11 cellular contexts compared by ENCODE assay signal in the genomic region with DNA sequence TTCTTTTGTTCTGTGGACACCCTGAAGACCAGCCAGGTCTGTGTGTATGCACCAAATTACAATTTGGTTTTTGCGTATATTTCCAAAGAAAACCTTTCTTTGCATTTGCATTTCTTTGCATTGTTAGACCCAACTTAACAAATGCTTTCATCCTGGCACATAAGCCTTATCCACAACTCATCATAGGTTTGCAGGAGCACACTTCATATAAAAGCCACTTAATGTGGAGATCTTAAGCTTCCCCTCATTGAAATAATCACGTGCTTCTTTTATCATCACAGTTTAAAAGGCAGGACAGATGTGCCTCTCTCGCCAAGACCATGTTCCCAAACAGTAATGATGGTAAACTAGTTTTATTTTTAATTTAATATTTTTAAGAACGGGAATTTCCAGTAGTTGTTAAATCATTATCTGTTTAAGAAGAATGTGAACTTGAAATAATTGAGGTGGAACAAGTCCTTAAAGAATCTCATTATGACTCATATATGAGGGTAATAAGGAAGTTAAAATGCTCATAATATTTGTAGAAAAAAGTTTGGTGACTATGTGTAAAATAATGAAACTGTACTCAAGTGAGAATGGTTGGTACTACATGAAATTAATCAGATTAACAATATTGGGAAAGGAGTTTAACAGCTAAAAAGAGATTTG.
A peak's percentile ranks its signal among the peaks of the same experiment; 100 is the strongest.
DNase-seq lines count a peak whose midpoint lies in the region; ATAC-seq, FAIRE-seq and TF ChIP-seq lines count a peak whose summit lies in the region.
"Had no signal": no experiment of that assay in that cellular context is flagged by ENCODE, and none has a peak within 500 bp of the region (broad histone marks: within the 10 kb centered on the region; RNA-seq: fewer than 3 reads in every experiment).

No MANE protein-coding gene starts in this region.

- no CpG with 5 or more reads among the region's 4 CpGs for WGBS in trophoblast cell (ENCODE audit: extremely low coverage, insufficient coverage, insufficient read length)
- WGBS in HepG2 (ENCODE audit: low lambda C conversion rate), result 23% methylated on average over 4 of the region's 4 CpGs

- no peak overlapping the region for H4K8ac ChIP-seq in trophoblast cell (ENCODE audit: low read depth, low read length)

- H2AK5ac ChIP-seq in trophoblast cell (ENCODE audit: low read length), result no peak overlapping the region

- in situ Hi-C loops in HepG2 (cut with HindIII; ENCODE audit: extremely low pct_ligation_motif_present, low pct_unique_long_range_greater_than_20kb), result loop anchor here (10.0 kb wide), 1 partner anchor 771 kb away; no protein-coding TSS in a partner anchor

- no TSS peak for BruUV-seq in HepG2 (replicated peaks; lab: Mats Ljungman, UMichigan)

- H3K23ac ChIP-seq in trophoblast cell (ENCODE audit: low read length), result no peak overlapping the region

- peak; percentile 77 for ATAC-seq in GM19351 (IDR thresholded peaks at IDR 0.05; ENCODE audit: unreplicated experiment)
- ATAC-seq in HG02759 (IDR thresholded peaks at IDR 0.05; ENCODE audit: unreplicated experiment), result peak; percentile 88
- no peak for ATAC-seq in HepG2
- ATAC-seq: T-helper 17 cell had no signal

- no peak overlapping the region for H3K27ac ChIP-seq in trophoblast cell (ENCODE audit: low read depth, low read length)
- no peak overlapping the region for H3K27ac ChIP-seq in HepG2 (ENCODE audit: extremely low read length, insufficient read depth, low read length)
- H3K27ac ChIP-seq: lower lobe of right lung had no signal

- TF ChIP-seq EP300 in HepG2 (IDR thresholded peaks at IDR 0.05; ENCODE audit: low read depth in 2 of 2, low read length in 2 of 2) (no peak), HepG2 (CRISPR knock-in tag; IDR thresholded peaks at IDR 0.05; ENCODE audit: borderline replicate concordance) (no peak)

- no peaks in the 10 kb centered on the region for H4K20me1 ChIP-seq in HepG2 (ENCODE audit: insufficient read depth, low read length)

- H3K9ac ChIP-seq in trophoblast cell (ENCODE audit: low read length), result no peak overlapping the region
- no peak overlapping the region for H3K9ac ChIP-seq in HepG2 (ENCODE audit: insufficient read depth, low read depth, low read length)

- no peak overlapping the region for H3K18ac ChIP-seq in trophoblast cell (ENCODE audit: low read length)

- H3K4ac ChIP-seq in trophoblast cell (ENCODE audit: low read depth, low read length), result no peak overlapping the region

- no peak for TF ChIP-seq POLR2A in HepG2 (IDR thresholded peaks at IDR 0.05; ENCODE audit: insufficient read depth in 1 of 2, low read depth in 2 of 2, low read length in 2 of 2)

- H3K4me1 ChIP-seq in trophoblast cell (ENCODE audit: control insufficient read depth in 1 of 2, insufficient read depth in 2 of 2, low read length in 2 of 2) (no peaks in the 10 kb centered on the region), HepG2 (ENCODE audit: insufficient read depth, low read length) (no peaks in the 10 kb centered on the region)
- H3K4me1 ChIP-seq: lower lobe of right lung had no signal

- TF ChIP-seq CTCF in HepG2 (CRISPR knock-in tag; IDR thresholded peaks at IDR 0.05), result no peak

- CTCF ChIA-PET in HepG2 (lab: Yijun Ruan, JAX; ENCODE audit: low intra/inter-chr PET ratio, low total read pairs), result interaction anchor here (1.8 kb wide), 1 partner anchor 773 kb away, joined by 18 read pairs; no protein-coding TSS in a partner anchor

- H2BK120ac ChIP-seq in trophoblast cell (ENCODE audit: insufficient read depth, low read length, poor library complexity), result no peak overlapping the region

- H3K36me3 ChIP-seq in trophoblast cell (ENCODE audit: control insufficient read depth in 1 of 2, insufficient read depth in 2 of 2, low read length in 2 of 2) (no peaks in the 10 kb centered on the region), HepG2 (replicated peaks in 1 of 2; ENCODE audit: control insufficient read depth in 1 of 2, insufficient read depth in 2 of 2, low read length in 2 of 2) (no peaks in the 10 kb centered on the region)
- H3K36me3 ChIP-seq: lower lobe of right lung had no signal

- intact Hi-C loops in HepG2 (cut with micrococcal nuclease; ENCODE audit: unreplicated experiment), result loop anchor here (2.0 to 10.0 kb wide), 2 partner anchors 489 to 1581 kb away; no protein-coding TSS in a partner anchor

- H4K12ac ChIP-seq in trophoblast cell (ENCODE audit: low read depth, low read length), result no peak overlapping the region

- H3K79me2 ChIP-seq in trophoblast cell (ENCODE audit: control insufficient read depth, insufficient read depth, low read length, poor library complexity) (no peaks in the 10 kb centered on the region), HepG2 (ENCODE audit: insufficient read depth, low read length) (no peaks in the 10 kb centered on the region)

- H2BK12ac ChIP-seq in trophoblast cell (ENCODE audit: low read length), result no peak overlapping the region

- H3K9me3 ChIP-seq in trophoblast cell (ENCODE audit: insufficient read depth, low read depth, low read length) (no peaks in the 10 kb centered on the region), HepG2 (ENCODE audit: low read length) (no peaks in the 10 kb centered on the region)
- H3K9me3 ChIP-seq: lower lobe of right lung had no signal

- no peaks in the 10 kb centered on the region for H3K79me1 ChIP-seq in trophoblast cell (ENCODE audit: low read length)

- POLR2A ChIA-PET in HepG2 (lab: Yijun Ruan, JAX), result no interaction called here

- FAIRE-seq in HepG2 (lab: Jason Lieb, UNC), result no peak

- H2AFZ ChIP-seq in trophoblast cell (ENCODE audit: insufficient read depth, low read length, poor library complexity), result no peak overlapping the region
- no peak overlapping the region for H2AFZ ChIP-seq in HepG2 (ENCODE audit: low read length)

- H3K4me3 ChIP-seq in trophoblast cell (ENCODE audit: low read depth, low read length) (no peak overlapping the region), HepG2 (replicated peaks in 1 of 3; ENCODE audit: insufficient read depth in 1 of 3, low read depth in 2 of 3, low read length in 3 of 3) (no peak overlapping the region)
- H3K4me3 ChIP-seq: lower lobe of right lung had no signal

- H2BK5ac ChIP-seq in trophoblast cell (ENCODE audit: low read depth, low read length, poor library complexity), result no peak overlapping the region

- no peak for TF ChIP-seq RAD21 in HepG2 (CRISPR knock-in tag; IDR thresholded peaks at IDR 0.05)

- no peak overlapping the region for H3K4me2 ChIP-seq in trophoblast cell (ENCODE audit: low read length)
- no peak overlapping the region for H3K4me2 ChIP-seq in HepG2 (ENCODE audit: low read depth, low read length)

- DNase-seq in LoVo (ENCODE audit: low spot score) (peak; percentile 70), trophoblast cell (peak; percentile 15 to 66), HepG2 (ENCODE audit: low spot score) (no peak), hippocampal formation (lab: John Stamatoyannopoulos, UW) (no peak), midbrain (lab: John Stamatoyannopoulos, UW) (no peak)
- DNase-seq: DND-41, lower lobe of right lung, retina, T-helper 17 cell had no signal

- H3K14ac ChIP-seq in trophoblast cell (ENCODE audit: low read length), result no peak overlapping the region

- no peak overlapping the region for H4K91ac ChIP-seq in trophoblast cell (ENCODE audit: low read depth, low read length)

- H3K27me3 ChIP-seq in trophoblast cell (ENCODE audit: insufficient read depth, low read length) (no peaks in the 10 kb centered on the region), HepG2 (ENCODE audit: control insufficient read depth in 1 of 2, insufficient read depth in 2 of 2, low read length in 2 of 2) (no peaks in the 10 kb centered on the region)

TF ChIP-seq in HepG2, 621 proteins besides CTCF, POLR2A, EP300 and RAD21:
- TF ChIP-seq, protein P1, sequence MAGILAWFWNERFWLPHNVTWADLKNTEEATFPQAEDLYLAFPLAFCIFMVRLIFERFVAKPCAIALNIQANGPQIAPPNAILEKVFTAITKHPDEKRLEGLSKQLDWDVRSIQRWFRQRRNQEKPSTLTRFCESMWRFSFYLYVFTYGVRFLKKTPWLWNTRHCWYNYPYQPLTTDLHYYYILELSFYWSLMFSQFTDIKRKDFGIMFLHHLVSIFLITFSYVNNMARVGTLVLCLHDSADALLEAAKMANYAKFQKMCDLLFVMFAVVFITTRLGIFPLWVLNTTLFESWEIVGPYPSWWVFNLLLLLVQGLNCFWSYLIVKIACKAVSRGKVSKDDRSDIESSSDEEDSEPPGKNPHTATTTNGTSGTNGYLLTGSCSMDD (CRISPR knock-in tag; IDR thresholded peaks at IDR 0.05), result no peak
- TF ChIP-seq ISL2 (CRISPR knock-in tag; IDR thresholded peaks at IDR 0.05) (no peak), KDM5B (CRISPR knock-in tag; IDR thresholded peaks at IDR 0.05; ENCODE audit: borderline replicate concordance) (no peak), ZKSCAN8 (CRISPR knock-in tag; IDR thresholded peaks at IDR 0.05; ENCODE audit: borderline replicate concordance) (no peak), ZNF263 (CRISPR knock-in tag; IDR thresholded peaks at IDR 0.05) (no peak)

Comparison
In these comparisons a context has a peak if more than half of its experiments do, and no peak if none do; other contexts are left out.
1. DNase-seq: peak in LoVo (single experiment) and trophoblast cell (2 of 2); none in HepG2 (single experiment), hippocampal formation (0 of 2) and midbrain (single experiment).